ENCODE assay signal across 9 cellular contexts in the genomic region with DNA sequence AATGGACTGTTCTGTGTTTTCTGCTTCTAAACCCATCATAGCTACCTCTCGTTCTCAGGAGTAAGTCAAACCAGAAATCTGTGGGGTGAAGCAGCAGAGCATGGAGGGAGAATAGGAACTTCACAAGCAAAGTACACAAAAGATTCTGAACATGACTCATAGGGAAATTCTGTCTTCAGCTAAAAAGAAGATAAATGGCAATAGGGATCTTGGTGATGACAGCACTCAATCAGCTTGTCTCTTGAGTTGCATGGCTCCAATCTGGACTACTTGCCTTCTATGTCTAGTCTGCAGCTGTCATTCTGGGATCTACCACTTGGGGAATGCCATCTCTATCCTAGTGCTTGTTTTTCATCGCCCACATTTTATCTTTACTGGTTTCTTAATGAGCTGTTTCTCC. TPM values are rescaled to one million over a fixed set of nuclear protein-coding genes. Genes with fewer than 3 reads are reported as not detected.
DNase-seq lines count a peak whose midpoint lies in the region; ATAC-seq and TF ChIP-seq lines count a peak whose summit lies in the region.
"Had no signal": no experiment of that assay in that cellular context is flagged by ENCODE, and none has a peak within 500 bp of the region (broad histone marks: within the 10 kb centered on the region; RNA-seq: fewer than 3 reads in every experiment).

No MANE protein-coding gene starts in this region.

- H3K79me2 ChIP-seq in Loucy (ENCODE audit: insufficient read depth, low read length), result no peaks in the 10 kb centered on the region

- H3K36me3 ChIP-seq in H7 (replicated peaks; ENCODE audit: control insufficient read depth, insufficient read depth, low read length), result no peaks in the 10 kb centered on the region
- H3K36me3 ChIP-seq in Loucy (ENCODE audit: insufficient read depth, low read length), result no peaks in the 10 kb centered on the region

- H3F3A ChIP-seq in Loucy (ENCODE audit: low read depth), result no peaks in the 10 kb centered on the region

- no peaks in the 10 kb centered on the region for H4K20me1 ChIP-seq in Loucy (ENCODE audit: insufficient read depth, low read length, poor library complexity, severe bottlenecking)

- no peak overlapping the region for H3K9ac ChIP-seq in Loucy (ENCODE audit: low read depth, low read length, poor library complexity, severe bottlenecking)

- H3K27me3 ChIP-seq in H7 (ENCODE audit: control insufficient read depth, insufficient read depth, low read length) (no peaks in the 10 kb centered on the region), Loucy (ENCODE audit: insufficient read depth, low read length, poor library complexity, severe bottlenecking) (no peaks in the 10 kb centered on the region)

- peaks cover 0 to 2% (median 0%) of the 10 kb centered on the region in 3 donors for H3K27me3 Mint-ChIP-seq in CD14-positive monocyte (ENCODE audit: low read depth in 3 of 3)

- intact Hi-C loops in CD14-positive monocyte (cut with micrococcal nuclease), result no loop called here

- H3K9me3 ChIP-seq in Loucy (ENCODE audit: insufficient read depth, low read depth, low read length), result no peaks in the 10 kb centered on the region

- H3K9me3 Mint-ChIP-seq in CD14-positive monocyte, result peaks cover 0 to 1% (median 0%) of the 10 kb centered on the region in 7 donors

- H3K9me2 ChIP-seq in Loucy (replicated peaks; ENCODE audit: low read depth, low read length), result no peaks in the 10 kb centered on the region

- no peak overlapping the region for H3K4me3 ChIP-seq in H7 (ENCODE audit: insufficient read depth, low read depth, low read length)
- no peak overlapping the region for H3K4me3 ChIP-seq in Loucy (ENCODE audit: low read length, poor library complexity, severe bottlenecking)
- H3K4me3 ChIP-seq: SK-N-MC had no signal

- no peak overlapping the region for H2AFZ ChIP-seq in Loucy (ENCODE audit: low read length)

- H3K4me1 ChIP-seq in Loucy (ENCODE audit: insufficient read depth, low read length, poor library complexity, severe bottlenecking), result peaks cover 1% of the 10 kb centered on the region

- TF ChIP-seq CTCF in Loucy (conservative IDR thresholded peaks at IDR 0.05; ENCODE audit: low read length) (peak; percentile 35), CD14-positive monocyte (IDR thresholded peaks at IDR 0.05) (no peak)

- peak overlapping the region in 1 of 7 donors; percentile 11 for H3K27ac Mint-ChIP-seq in CD14-positive monocyte

- DNase-seq in H7, result peak; percentile 35
- DNase-seq in iPS-NIHi7 (ENCODE audit: extremely low spot score), result peak; percentile 26
- no peak for DNase-seq in C1 segment of cervical spinal cord (lab: John Stamatoyannopoulos, UW)
- no peak for DNase-seq in amniotic stem cell (lab: John Stamatoyannopoulos, UW)
- no peak for DNase-seq in CD14-positive monocyte (ENCODE audit: low spot score)
- DNase-seq in SHP77 (lab: John Stamatoyannopoulos, UW), result no peak

- no peak overlapping the region for H3K4me2 ChIP-seq in Loucy (ENCODE audit: low read depth, low read length, poor library complexity, severe bottlenecking)

- peaks cover 0 to 2% of the 10 kb centered on the region in 2 donors for H3K36me3 Mint-ChIP-seq in CD14-positive monocyte

- H3K4me1 Mint-ChIP-seq in CD14-positive monocyte, result peaks cover 23% of the 10 kb centered on the region

- H3K4me3 Mint-ChIP-seq in CD14-positive monocyte, result no peak overlapping the region

- peak; percentile 62 for ATAC-seq in GM18498 (IDR thresholded peaks at IDR 0.05; ENCODE audit: unreplicated experiment)

RNA-seq across cellular contexts. Expression of a gene that starts 13.5 kb away (rescaled TPM):
- total RNA-seq in H7 (2014; rRNA removed; shearing (Covaris generic)), result 1.0 and 4.1 TPM in 2 replicates
- under 1 TPM; 0.13 to 0.27 TPM for polyA plus RNA-seq in CD14-positive monocyte

Comparison
In these comparisons a context has a peak if more than half of its experiments do, and no peak if none do; other contexts are left out.
1. DNase-seq: peak in H7 (single experiment) and iPS-NIHi7 (single experiment); none in C1 segment of cervical spinal cord (0 of 14), amniotic stem cell (single experiment), CD14-positive monocyte (single experiment) and SHP77 (0 of 2).